1 cellular context compared by ENCODE assay signal in the genomic region with DNA sequence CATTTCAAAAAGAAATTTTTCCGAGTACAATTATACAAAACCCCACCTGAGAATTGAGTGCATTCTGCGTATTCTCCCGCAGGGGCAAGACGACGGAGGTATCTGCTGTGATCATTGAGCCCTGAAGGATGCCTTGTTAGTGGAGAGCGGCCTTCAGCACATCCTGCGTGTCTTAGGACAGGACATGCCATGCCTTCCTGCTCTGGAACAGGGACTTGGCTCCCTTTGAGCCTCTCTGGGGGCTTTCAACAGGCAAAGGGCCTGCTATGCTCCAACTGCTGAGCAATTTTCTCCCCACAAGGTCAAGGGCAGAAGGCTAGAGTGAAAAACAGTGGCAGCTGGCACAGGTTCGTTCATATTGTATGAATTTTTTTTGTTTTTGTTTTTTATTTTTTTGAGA.
TF ChIP-seq lines count a peak whose summit lies in the region.

No MANE protein-coding gene starts in this region.

TF ChIP-seq in IMR-90, 13 proteins besides CTCF, POLR2A, EP300 and RAD21:
- TF ChIP-seq FOS (IDR thresholded peaks at IDR 0.05; ENCODE audit: low read depth, low read length) (no peak), RFX5 (IDR thresholded peaks at IDR 0.05; ENCODE audit: low read depth, low read length) (no peak), ELK1 (IDR thresholded peaks at IDR 0.05; ENCODE audit: borderline replicate concordance, low read depth, low read length) (no peak), BHLHE40 (IDR thresholded peaks at IDR 0.05; ENCODE audit: low read depth, low read length) (no peak)
